8 cellular contexts compared by ENCODE assay signal in the genomic region with DNA sequence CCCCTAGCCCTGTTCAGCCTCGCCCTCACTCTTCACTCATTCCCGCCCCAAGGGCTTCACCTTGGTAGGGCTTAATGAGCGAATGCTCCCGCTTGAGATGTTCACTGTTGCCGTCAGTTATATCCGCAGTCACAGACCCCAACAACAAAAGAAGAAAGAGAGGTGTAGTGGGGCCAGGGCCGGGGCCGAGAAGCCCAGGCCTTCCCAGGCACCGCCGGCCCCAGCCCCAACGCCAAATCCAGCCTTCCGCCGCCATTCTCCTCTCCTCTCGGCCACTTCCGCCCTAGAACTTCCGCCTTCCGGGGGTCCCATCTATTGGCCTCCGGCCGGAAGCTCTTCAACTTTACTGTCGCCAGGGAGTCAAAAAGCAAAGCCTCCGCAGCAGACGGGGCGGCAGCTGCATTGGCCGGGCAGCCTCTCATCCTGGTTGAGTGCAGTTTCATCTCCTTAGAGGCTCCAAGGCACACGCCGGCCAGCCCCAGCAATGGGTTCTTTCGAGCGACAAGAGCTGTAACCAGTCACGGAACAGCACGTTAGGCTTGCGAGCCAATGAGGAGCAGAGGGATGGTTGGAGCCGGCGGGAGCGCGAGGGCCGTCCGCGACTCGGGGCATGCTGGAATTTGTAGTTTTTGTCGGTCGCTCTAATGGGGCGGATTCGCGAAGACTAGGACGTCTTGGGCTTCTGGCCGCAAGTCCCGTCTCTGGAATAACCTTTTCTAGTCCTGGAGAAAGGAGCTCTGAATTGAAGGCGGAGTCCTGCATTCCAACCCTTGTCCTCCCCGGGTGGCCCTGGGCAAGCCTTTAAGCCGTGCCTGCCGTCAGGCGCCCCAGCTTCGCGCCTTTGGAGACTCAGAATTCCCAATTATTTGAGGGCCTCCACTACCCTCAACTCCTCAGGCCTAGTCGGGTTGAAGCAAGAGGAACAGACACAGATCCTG. TPM values are rescaled to one million over a fixed set of nuclear protein-coding genes. Genes with fewer than 3 reads are reported as not detected.
DNase-seq lines count a peak whose midpoint lies in the region; ATAC-seq, FAIRE-seq and TF ChIP-seq lines count a peak whose summit lies in the region.

A gene with protein sequence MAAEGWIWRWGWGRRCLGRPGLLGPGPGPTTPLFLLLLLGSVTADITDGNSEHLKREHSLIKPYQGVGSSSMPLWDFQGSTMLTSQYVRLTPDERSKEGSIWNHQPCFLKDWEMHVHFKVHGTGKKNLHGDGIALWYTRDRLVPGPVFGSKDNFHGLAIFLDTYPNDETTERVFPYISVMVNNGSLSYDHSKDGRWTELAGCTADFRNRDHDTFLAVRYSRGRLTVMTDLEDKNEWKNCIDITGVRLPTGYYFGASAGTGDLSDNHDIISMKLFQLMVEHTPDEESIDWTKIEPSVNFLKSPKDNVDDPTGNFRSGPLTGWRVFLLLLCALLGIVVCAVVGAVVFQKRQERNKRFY (minus strand): TSS at position 277 of the 938 bp plus-strand sequence. CDS start 21 bp downstream, at position 256.

- peaks cover 21% of the 10 kb centered on the region for H3K4me1 ChIP-seq in psoas muscle

- peak; percentile 88 for ATAC-seq in HG02884 (IDR thresholded peaks at IDR 0.05; ENCODE audit: unreplicated experiment)
- ATAC-seq in left ventricle myocardium superior, result peak; percentile 99
- peak; percentile 97 to 99 (median 98) for ATAC-seq in psoas muscle

- H3K27ac Mint-ChIP-seq in T-helper 1 cell treated with Interleukin-12 subunit alpha and Interleukin-12 subunit beta and Interleukin-4 antibody, amounts not matched to agents 30 μg/mL and 1 μg/mL, for 36 hours, result peak within 1 kb of the TSS; percentile 100

- H3K36me3 Mint-ChIP-seq in T-helper 1 cell treated with Interleukin-12 subunit alpha and Interleukin-12 subunit beta and Interleukin-4 antibody, amounts not matched to agents 30 μg/mL and 1 μg/mL, for 36 hours (ENCODE audit: low read depth), result peaks cover 24% of the 10 kb centered on the region

- in situ Hi-C loops in GM13976 (cut with MboI; ENCODE audit: low sequenced_read_pairs, unreplicated experiment), result no loop called here

- peaks cover 14% of the 10 kb centered on the region for H3K9me3 Mint-ChIP-seq in T-helper 1 cell treated with Interleukin-12 subunit alpha and Interleukin-12 subunit beta and Interleukin-4 antibody, amounts not matched to agents 30 μg/mL and 1 μg/mL, for 36 hours

- peaks cover 9 to 25% of the 10 kb centered on the region in 2 donors for H3K36me3 ChIP-seq in psoas muscle (ENCODE audit: insufficient read depth in 1 of 2, low read depth in 1 of 2)

- H3K4me3 ChIP-seq in psoas muscle, result peak within 1 kb of the TSS; percentile 94

- 5 to 7% (median 6%) methylated on average over 55 of the region's 55 CpGs for WGBS in psoas muscle, 3 donors

- H3K4me1 Mint-ChIP-seq in T-helper 1 cell treated with Interleukin-12 subunit alpha and Interleukin-12 subunit beta and Interleukin-4 antibody, amounts not matched to agents 30 μg/mL and 1 μg/mL, for 36 hours (ENCODE audit: low read depth), result peaks cover 46% of the 10 kb centered on the region

- DNase-seq in GM13976 (ENCODE audit: low spot score), result peak; percentile 96
- DNase-seq in NCI-H1694 (lab: John Stamatoyannopoulos, UW), result peak; percentile 86
- peak; percentile 92 for DNase-seq in amniotic stem cell (lab: John Stamatoyannopoulos, UW)
- DNase-seq in left ventricle myocardium superior, result peak; percentile 93
- DNase-seq in psoas muscle, result peak; percentile 91 to 96
- peak; percentile 96 for DNase-seq in urothelium cell line (ENCODE audit: low spot score)

- no peaks in the 10 kb centered on the region for H3K27me3 Mint-ChIP-seq in T-helper 1 cell treated with Interleukin-12 subunit alpha and Interleukin-12 subunit beta and Interleukin-4 antibody, amounts not matched to agents 30 μg/mL and 1 μg/mL, for 36 hours (ENCODE audit: low read depth)

- no peaks in the 10 kb centered on the region for H3K9me3 ChIP-seq in psoas muscle

- H3K4me3 Mint-ChIP-seq in T-helper 1 cell treated with Interleukin-12 subunit alpha and Interleukin-12 subunit beta and Interleukin-4 antibody, amounts not matched to agents 30 μg/mL and 1 μg/mL, for 36 hours, result peak within 1 kb of the TSS; percentile 97

- TF ChIP-seq CTCF in GM13976 (IDR thresholded peaks at IDR 0.05; ENCODE audit: borderline replicate concordance, control extremely low read depth, extremely low read depth, insufficient read depth, missing control alignments) (no peak), psoas muscle (IDR thresholded peaks at IDR 0.05) (no peak)

- FAIRE-seq in urothelium cell line (lab: Jason Lieb, UNC), result no peak

- H3K27me3 ChIP-seq in psoas muscle (ENCODE audit: insufficient read depth in 3 of 3, low read length in 2 of 3), result no peaks in the 10 kb centered on the region

- intact Hi-C loops in left ventricle myocardium superior (cut with micrococcal nuclease) (no loop called here), psoas muscle (cut with DNase I) (loop anchor here in 1 of 2 donors (5.0 kb wide), 1 partner anchor 39 kb away; a partner anchor contains a TSS)

- H3K27ac ChIP-seq in psoas muscle, result peak within 1 kb of the TSS; percentile 94

RNA-seq across cellular contexts. Expression of the gene that starts here (rescaled TPM):
- total RNA-seq in left ventricle myocardium superior (61.2 TPM), psoas muscle (10 to 100 TPM; 28.7 to 55.8 (median 43.1) TPM)
- 100 to 1,000 TPM; 103 to 193 (median 162) TPM for polyA plus RNA-seq in psoas muscle

Comparison
In these comparisons a context has a peak if more than half of its experiments do, and no peak if none do; other contexts are left out.
1. Peak in every context shown above with its lines: DNase-seq, ATAC-seq, H3K4me3 ChIP-seq and H3K27ac ChIP-seq.